15 cellular contexts compared by ENCODE assay signal in the genomic region with DNA sequence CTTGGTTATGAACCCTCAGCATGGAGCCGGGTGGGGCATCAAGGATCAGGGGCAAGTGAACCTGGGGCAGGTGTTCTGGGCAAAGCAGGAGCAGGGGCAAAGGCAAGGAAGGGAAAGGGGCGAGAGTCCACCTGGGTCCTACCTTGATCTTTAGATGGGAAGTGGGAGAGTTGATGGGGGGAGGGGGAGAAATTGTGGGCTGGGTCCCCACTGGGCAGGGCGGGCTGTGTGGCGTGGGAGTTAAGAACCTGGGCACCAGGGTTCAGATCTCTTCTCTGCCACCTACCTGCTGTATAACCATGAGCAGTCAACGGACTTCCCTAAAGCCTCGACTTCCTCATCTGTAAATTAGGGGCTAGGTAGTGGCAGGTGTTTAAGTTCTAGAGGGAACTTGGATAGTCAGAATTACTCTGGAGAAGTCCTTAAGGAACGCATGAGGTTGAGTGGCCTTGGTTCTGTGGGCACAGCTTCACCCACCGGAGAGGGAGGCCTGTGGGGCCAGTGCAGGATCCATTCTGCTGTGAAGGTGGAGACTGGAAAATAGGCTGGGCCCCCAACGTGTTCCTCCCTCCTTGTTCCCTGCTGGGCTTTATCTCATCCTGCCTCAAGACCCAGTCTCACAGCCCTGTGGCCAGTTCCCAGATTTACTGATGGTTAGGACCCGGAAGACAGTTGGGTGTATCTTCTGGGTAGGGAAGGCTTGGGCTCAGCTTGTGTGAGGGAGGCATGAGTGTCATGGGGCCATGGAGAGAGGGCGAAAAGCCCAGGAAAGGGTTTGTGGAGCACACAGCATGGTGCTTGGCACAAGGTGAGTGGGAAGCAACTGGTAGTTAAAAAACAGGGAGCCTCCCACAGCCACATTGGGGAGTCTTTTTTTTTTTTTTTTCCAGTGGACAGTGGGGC.
"Had no signal": no experiment of that assay in that cellular context is flagged by ENCODE, and none has a peak within 500 bp of the region (broad histone marks: within the 10 kb centered on the region; RNA-seq: fewer than 3 reads in every experiment).

No MANE protein-coding gene starts in this region.

- H3K4me1 ChIP-seq: testis had no signal

- H3K9me3 Mint-ChIP-seq: nephron progenitor cell; stimulated activated naive CD8-positive, alpha-beta T cell treated with anti-CD3 and anti-CD28 coated beads, Interleukin-15, Interleukin-2, amounts not matched to agents 100 ng/mL and 50 ng/mL, for 24 hours; T-cell had no signal

- DNase-seq: activated CD4-positive, CD25-positive, alpha-beta regulatory T cell; activated effector memory CD4-positive, alpha-beta T cell treated with anti-CD3 and anti-CD28 coated beads, Interleukin-2, amount 50 U/mL, for 16 hours; effector CD4-positive, alpha-beta T cell; gastrocnemius medialis; heart right ventricle; islet precursor cell; left lung; nephron progenitor cell; stimulated activated CD4-positive, alpha-beta T cell treated with anti-CD3 and anti-CD28 coated beads, Interleukin-2, amount 100 ng/mL, for 48 hours; testis had no signal

- H3K27ac ChIP-seq: cardiac muscle cell, gastrocnemius medialis, left lung, SK-N-MC, testis had no signal

- ATAC-seq: gastrocnemius medialis, left lung, sciatic nerve had no signal

- H3K4me3 ChIP-seq: cardiac muscle cell, gastrocnemius medialis, heart right ventricle, left lung, SK-N-MC, testis had no signal

- H3K36me3 ChIP-seq: cardiac muscle cell had no signal

- H3K9me3 ChIP-seq: gastrocnemius medialis, heart right ventricle, left lung, testis had no signal

- H3K27ac Mint-ChIP-seq: nephron progenitor cell; stimulated activated naive CD8-positive, alpha-beta T cell treated with anti-CD3 and anti-CD28 coated beads, Interleukin-15, Interleukin-2, amounts not matched to agents 100 ng/mL and 50 ng/mL, for 24 hours had no signal

- H3K27me3 ChIP-seq: cardiac muscle cell, gastrocnemius medialis, heart right ventricle, left lung, testis had no signal
